ENCODE assay signal across 1 cellular context in the genomic region with DNA sequence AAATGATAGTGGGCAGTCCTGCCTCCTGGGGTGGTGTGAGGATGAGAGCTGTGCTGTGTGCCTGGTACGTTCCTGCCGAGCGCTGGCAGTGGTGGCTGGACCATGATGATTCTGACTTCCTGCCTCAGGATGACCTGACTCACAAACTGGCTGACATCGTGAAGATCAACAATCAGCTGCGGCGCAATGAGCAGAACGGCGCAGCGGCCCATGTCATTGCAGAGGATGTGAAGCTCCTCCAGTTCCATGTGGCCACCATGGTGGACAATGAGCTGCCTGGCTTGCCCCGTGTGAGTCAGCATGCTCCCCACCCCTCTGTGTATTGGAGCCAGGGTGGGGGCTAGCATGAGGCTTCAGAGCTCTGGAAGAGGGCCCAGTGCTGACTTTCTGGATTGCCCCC.
A peak's percentile ranks its signal among the peaks of the same experiment; 100 is the strongest.
TF ChIP-seq lines count a peak whose summit lies in the region.

No MANE protein-coding gene starts in this region.

TF ChIP-seq in HepG2, 621 proteins besides CTCF, POLR2A, EP300 and RAD21:
- TF ChIP-seq MTA3 (CRISPR knock-in tag; IDR thresholded peaks at IDR 0.05) (no peak), AGO2 (optimal IDR thresholded peaks at IDR 0.05; ENCODE audit: low read depth, low read length) (peak; percentile 70), HDAC6 (IDR thresholded peaks at IDR 0.05; ENCODE audit: low read depth, low read length) (no peak)
TF ChIP-seq in HepG2: peak in this region for 1.
